Comparison of ENCODE assay signal across 8 cellular contexts in the genomic region with DNA sequence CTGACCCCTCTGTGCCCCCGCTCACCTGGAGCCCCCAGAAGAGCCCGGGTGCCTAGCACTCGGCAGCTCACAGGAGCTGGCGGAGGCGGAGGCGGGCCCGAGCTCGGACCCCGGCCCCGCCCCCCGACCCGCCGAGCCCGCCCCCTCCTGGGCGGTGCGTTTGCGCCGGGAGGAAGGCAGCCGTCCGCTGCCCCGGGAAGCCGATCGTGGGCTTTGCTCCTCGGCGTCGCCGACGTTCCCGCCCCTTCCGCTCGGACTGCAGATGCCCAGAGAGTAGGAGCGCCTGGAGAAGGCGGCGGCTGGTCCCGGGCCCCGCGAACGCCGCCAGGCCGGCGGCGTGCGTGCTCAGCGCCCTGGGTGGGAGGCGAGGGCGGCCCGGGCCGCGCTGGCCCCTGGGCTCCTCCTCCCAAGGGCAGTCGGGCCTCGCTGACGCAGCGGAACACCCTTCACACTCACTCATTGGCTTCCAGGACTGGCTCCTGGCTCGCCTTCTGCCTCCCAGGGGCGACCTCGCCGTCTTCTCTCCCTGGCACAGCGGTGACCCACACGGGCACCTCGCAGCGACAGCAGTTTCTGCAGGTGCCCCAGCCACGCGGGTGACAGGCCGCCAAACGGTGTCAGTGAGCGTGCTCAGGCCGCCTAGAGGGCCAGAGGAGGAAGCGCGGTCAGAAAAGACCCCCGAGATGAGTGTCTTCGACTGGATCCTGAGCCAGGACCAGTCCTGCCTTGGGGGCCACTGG. TPM values are rescaled to one million over a fixed set of nuclear protein-coding genes. Genes with fewer than 3 reads are reported as not detected.
DNase-seq lines count a peak whose midpoint lies in the region; ATAC-seq and TF ChIP-seq lines count a peak whose summit lies in the region.

A gene (minus strand): TSS at position 74 of the 740 bp plus-strand sequence. CDS start 415 bp downstream, outside the sequence.

- peak within 1 kb of the TSS; percentile 71; the same call in 1 of the 2 replicates for H2AFZ ChIP-seq in OCI-LY3 (ENCODE audit: low read depth, low read length)

- H3K4me3 ChIP-seq in OCI-LY3 (ENCODE audit: low read length): peak within 1 kb of the TSS; percentile 82
- H3K4me3 ChIP-seq in mononuclear cell (ENCODE audit: low read length): peak within 1 kb of the TSS; percentile 70

- ATAC-seq in GM19328 (IDR thresholded peaks at IDR 0.05; ENCODE audit: unreplicated experiment) (peak; percentile 81), HG03565 (IDR thresholded peaks at IDR 0.05; ENCODE audit: unreplicated experiment) (peak; percentile 54)

- H3K9me3 ChIP-seq in OCI-LY3 (ENCODE audit: insufficient read depth, low read length) (no peaks in the 10 kb centered on the region), mononuclear cell (ENCODE audit: low read depth, low read length) (no peaks in the 10 kb centered on the region)

- no peaks in the 10 kb centered on the region for H3K79me2 ChIP-seq in OCI-LY3 (ENCODE audit: low read length)

- DNase-seq in CD1c-positive myeloid dendritic cell (ENCODE audit: extremely low spot score): peak; percentile 90
- peak; percentile 81 for DNase-seq in activated T-cell treated with anti-CD3 and anti-CD28 coated beads for 24 hours (ENCODE audit: low read depth)
- DNase-seq in epidermal melanocyte (ENCODE audit: insufficient read length, low spot score): peak; percentile 94
- peak; percentile 70 to 74 for DNase-seq in stimulated activated CD8-positive, alpha-beta memory T cell treated with anti-CD3 and anti-CD28 coated beads, Interleukin-2, amount 100 ng/mL, for 1 hour (ENCODE audit: low read depth in 2 of 2)

- peak within 1 kb of the TSS; percentile 71 for H3K9ac ChIP-seq in OCI-LY3 (ENCODE audit: low read length)

- H3K36me3 ChIP-seq in OCI-LY3 (replicated peaks; ENCODE audit: low read depth, low read length): no peaks in the 10 kb centered on the region

- H3K4me1 ChIP-seq in OCI-LY3 (ENCODE audit: low read length) (peaks cover 7% of the 10 kb centered on the region; the same call in 1 of the 2 replicates), mononuclear cell (ENCODE audit: insufficient read depth, low read length) (peaks cover 24% of the 10 kb centered on the region)

- no peak for TF ChIP-seq CTCF in OCI-LY3 (IDR thresholded peaks at IDR 0.05; ENCODE audit: low read depth, low read length)

- peak within 1 kb of the TSS; percentile 94 for H3K4me2 ChIP-seq in OCI-LY3 (ENCODE audit: low read length)

- H4K20me1 ChIP-seq in OCI-LY3 (ENCODE audit: insufficient read depth, low read length): no peaks in the 10 kb centered on the region

- 0 out of 2 replicates have a peak within 1 kb of the TSS, but pooled peaks have one; percentile 6 for H3K27ac ChIP-seq in OCI-LY3 (ENCODE audit: low read length)

- H3K27me3 ChIP-seq in OCI-LY3 (ENCODE audit: low read depth, low read length): no peaks in the 10 kb centered on the region
- no peaks in the 10 kb centered on the region for H3K27me3 ChIP-seq in mononuclear cell (ENCODE audit: insufficient read depth, low read length)

RNA-seq across cellular contexts. Expression of the gene that starts here (rescaled TPM):
- 21.6 TPM for total RNA-seq in mononuclear cell

Comparison
In these comparisons a context has a peak if more than half of its experiments do, and no peak if none do; other contexts are left out.
1. Peak in every context shown above with its lines: DNase-seq, ATAC-seq, H3K4me3 ChIP-seq and H3K27ac ChIP-seq.